15 cellular contexts compared by ENCODE assay signal in the genomic region with DNA sequence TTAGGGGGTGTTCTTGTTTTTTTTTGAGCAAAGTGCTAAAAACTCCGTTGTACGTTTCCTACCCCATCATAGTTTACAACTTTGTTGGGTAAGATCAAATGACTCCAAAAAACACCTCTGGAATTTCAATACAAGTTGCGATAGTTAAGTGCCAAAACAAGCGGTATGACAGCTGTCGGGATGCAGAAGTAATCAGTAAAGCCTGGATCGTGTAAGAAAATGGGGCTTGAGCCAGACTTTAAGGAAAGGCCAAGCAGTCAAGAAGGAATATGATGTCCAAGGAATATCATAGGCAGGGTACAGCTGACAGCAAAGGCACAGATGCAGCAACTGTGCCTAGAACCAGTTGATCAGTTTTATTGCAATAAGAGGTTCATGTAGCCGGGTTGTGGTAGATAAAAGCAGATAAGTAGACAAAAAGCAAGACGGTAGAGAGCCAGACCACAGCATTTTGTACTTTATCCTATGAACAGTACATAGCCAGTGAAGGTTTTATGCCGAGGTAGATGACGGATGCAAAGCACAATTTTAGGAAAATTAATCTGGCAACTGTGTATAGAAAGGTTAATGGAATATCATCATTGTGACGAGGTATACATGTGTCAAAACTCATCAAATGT. TPM values are rescaled to one million over a fixed set of nuclear protein-coding genes. Genes with fewer than 3 reads are reported as not detected.
DNase-seq lines count a peak whose midpoint lies in the region; ATAC-seq and TF ChIP-seq lines count a peak whose summit lies in the region.
"Had no signal": no experiment of that assay in that cellular context is flagged by ENCODE, and none has a peak within 500 bp of the region (broad histone marks: within the 10 kb centered on the region; RNA-seq: fewer than 3 reads in every experiment).

No MANE protein-coding gene starts in this region.

- H3K4me3 Mint-ChIP-seq in activated CD8-positive, alpha-beta T cell treated with anti-CD3 and anti-CD28 coated beads for 36 hours, result no peak overlapping the region
- H3K4me3 Mint-ChIP-seq in activated CD8-positive, alpha-beta T cell treated with anti-CD3 and anti-CD28 coated beads, Interleukin-2, amount 10 ng/mL, durations not matched to agents 7 days and 5 days, result no peak overlapping the region
- no peak overlapping the region for H3K4me3 Mint-ChIP-seq in WTC11
- peak overlapping the region; percentile 55 to 77 (median 67) for H3K4me3 Mint-ChIP-seq in immature natural killer cell

- intact Hi-C loops in activated CD8-positive, alpha-beta T cell treated with anti-CD3 and anti-CD28 coated beads for 36 hours (cut with micrococcal nuclease), result no loop called here
- intact Hi-C loops in spleen (cut with DNase I; ENCODE audit: low total_unique reads) (no loop called here), vagina (cut with DNase I) (no loop called here)

- H3K4me1 Mint-ChIP-seq in activated CD8-positive, alpha-beta T cell treated with anti-CD3 and anti-CD28 coated beads for 36 hours (ENCODE audit: low read depth), result peaks cover 65% of the 10 kb centered on the region
- peaks cover 20% of the 10 kb centered on the region for H3K4me1 Mint-ChIP-seq in activated CD8-positive, alpha-beta T cell treated with anti-CD3 and anti-CD28 coated beads, Interleukin-2, amount 10 ng/mL, durations not matched to agents 7 days and 5 days (ENCODE audit: low read depth)
- H3K4me1 Mint-ChIP-seq in WTC11 (peaks cover 62% of the 10 kb centered on the region), immature natural killer cell (peaks cover 76 to 91% of the 10 kb centered on the region in 2 donors)

- peaks cover 23% of the 10 kb centered on the region for H3K36me3 Mint-ChIP-seq in activated CD8-positive, alpha-beta T cell treated with anti-CD3 and anti-CD28 coated beads for 36 hours (ENCODE audit: low read depth)
- peaks cover 52% of the 10 kb centered on the region for H3K36me3 Mint-ChIP-seq in activated CD8-positive, alpha-beta T cell treated with anti-CD3 and anti-CD28 coated beads, Interleukin-2, amount 10 ng/mL, durations not matched to agents 7 days and 5 days (ENCODE audit: low read depth)
- H3K36me3 Mint-ChIP-seq in WTC11 (peaks cover 15% of the 10 kb centered on the region), immature natural killer cell (peaks cover 0 to 26% (median 20%) of the 10 kb centered on the region in 3 donors)

- peaks cover 3% of the 10 kb centered on the region for H3K9me3 Mint-ChIP-seq in activated CD8-positive, alpha-beta T cell treated with anti-CD3 and anti-CD28 coated beads for 36 hours
- H3K9me3 Mint-ChIP-seq in activated CD8-positive, alpha-beta T cell treated with anti-CD3 and anti-CD28 coated beads, Interleukin-2, amount 10 ng/mL, durations not matched to agents 7 days and 5 days (ENCODE audit: insufficient read depth), result no peaks in the 10 kb centered on the region
- H3K9me3 Mint-ChIP-seq in WTC11 (0 out of 2 replicates have a peak, but pooled peaks cover 3% of the 10 kb centered on the region), immature natural killer cell (peaks cover 0 to 2% (median 0%) of the 10 kb centered on the region in 6 donors)

- H3K9me3 ChIP-seq in spleen (no peaks in the 10 kb centered on the region), vagina (no peaks in the 10 kb centered on the region)
- H3K9me3 ChIP-seq: upper lobe of left lung had no signal

- CTCF ChIA-PET in activated CD8-positive, alpha-beta T cell treated with anti-CD3 and anti-CD28 coated beads for 36 hours (lab: Charles Lee), result interaction anchor here (1.1 kb wide), 1 partner anchor 104 kb away, joined by 4 read pairs; no protein-coding TSS in a partner anchor
- CTCF ChIA-PET in activated CD8-positive, alpha-beta T cell treated with anti-CD3 and anti-CD28 coated beads, Interleukin-2, amount 10 ng/mL, durations not matched to agents 7 days and 5 days (lab: Charles Lee), result no interaction called here
- CTCF ChIA-PET in WTC11 (lab: Charles Lee), result interaction anchor here (1.6 kb wide), 1 partner anchor 78 kb away, joined by 3 read pairs; no protein-coding TSS in a partner anchor

- no peaks in the 10 kb centered on the region for H3K27me3 Mint-ChIP-seq in activated CD8-positive, alpha-beta T cell treated with anti-CD3 and anti-CD28 coated beads for 36 hours
- H3K27me3 Mint-ChIP-seq in activated CD8-positive, alpha-beta T cell treated with anti-CD3 and anti-CD28 coated beads, Interleukin-2, amount 10 ng/mL, durations not matched to agents 7 days and 5 days (ENCODE audit: low read depth), result no peaks in the 10 kb centered on the region
- H3K27me3 Mint-ChIP-seq in WTC11 (ENCODE audit: low read depth) (no peaks in the 10 kb centered on the region), immature natural killer cell (ENCODE audit: low read depth in 3 of 3) (peaks cover 0 to 3% (median 0%) of the 10 kb centered on the region in 3 donors)

- peak overlapping the region in 7 of 8 donors; percentile 38 to 82 (median 53) for H3K27ac ChIP-seq in spleen
- no peak overlapping the region for H3K27ac ChIP-seq in caudate nucleus (ENCODE audit: low read depth, low read length)
- no peak overlapping the region for H3K27ac ChIP-seq in vagina

- TF ChIP-seq CTCF in activated CD8-positive, alpha-beta T cell treated with anti-CD3 and anti-CD28 coated beads for 36 hours (IDR thresholded peaks at IDR 0.05), result no peak
- TF ChIP-seq CTCF in WTC11 (IDR thresholded peaks at IDR 0.05) (no peak), spleen (IDR thresholded peaks at IDR 0.05 in 8 of 11, conservative IDR thresholded peaks at IDR 0.05 in 3 of 11) (no peak), vagina (IDR thresholded peaks at IDR 0.05) (no peak)

- peak overlapping the region; percentile 40 for H3K27ac Mint-ChIP-seq in activated CD8-positive, alpha-beta T cell treated with anti-CD3 and anti-CD28 coated beads for 36 hours
- no peak overlapping the region for H3K27ac Mint-ChIP-seq in activated CD8-positive, alpha-beta T cell treated with anti-CD3 and anti-CD28 coated beads, Interleukin-2, amount 10 ng/mL, durations not matched to agents 7 days and 5 days
- H3K27ac Mint-ChIP-seq in WTC11 (peak overlapping the region; percentile 38; the same call in 1 of the 2 replicates), immature natural killer cell (peak overlapping the region; percentile 76 to 89 (median 86))

- ATAC-seq in activated CD8-positive, alpha-beta T cell treated with anti-CD3 and anti-CD28 coated beads for 36 hours, result no peak
- ATAC-seq in activated CD8-positive, alpha-beta T cell treated with anti-CD3 and anti-CD28 coated beads, Interleukin-2, amount 10 ng/mL, durations not matched to agents 7 days and 5 days, result no peak
- ATAC-seq in WTC11, result no peak

- TF ChIP-seq POLR2A in spleen (IDR thresholded peaks at IDR 0.05) (no peak), vagina (IDR thresholded peaks at IDR 0.05) (no peak)

- whole genome bisulfite sequencing in spleen, 5 donors, result 87 to 93% (median 91%) methylated on average over 11 of the region's 11 CpGs

- H3K36me3 ChIP-seq in spleen (peaks cover 0 to 40% (median 2%) of the 10 kb centered on the region in 6 donors), vagina (no peaks in the 10 kb centered on the region)

- H3K4me3 ChIP-seq in spleen (no peak overlapping the region), vagina (no peak overlapping the region)
- H3K4me3 ChIP-seq: skin epidermis, upper lobe of left lung had no signal

- POLR2A ChIA-PET in activated CD8-positive, alpha-beta T cell treated with anti-CD3 and anti-CD28 coated beads for 36 hours (lab: Charles Lee), result interaction anchor here (1.1 kb wide), 1 partner anchor 9 kb away, joined by 4 read pairs; no protein-coding TSS in a partner anchor
- POLR2A ChIA-PET in activated CD8-positive, alpha-beta T cell treated with anti-CD3 and anti-CD28 coated beads, Interleukin-2, amount 10 ng/mL, durations not matched to agents 7 days and 5 days (lab: Charles Lee), result no interaction called here
- POLR2A ChIA-PET in WTC11 (lab: Charles Lee), result no interaction called here

- no peak for DNase-seq in activated CD8-positive, alpha-beta T cell treated with anti-CD3 and anti-CD28 coated beads for 36 hours
- DNase-seq in activated CD8-positive, alpha-beta T cell treated with anti-CD3 and anti-CD28 coated beads, Interleukin-2, amount 10 ng/mL, durations not matched to agents 7 days and 5 days, result no peak
- DNase-seq in WTC11 (ENCODE audit: low spot score) (no peak), immature natural killer cell (no peak), spleen (no peak), caudate nucleus (lab: John Stamatoyannopoulos, UW) (no peak), vagina (ENCODE audit: extremely low spot score in 2 of 2) (no peak)
- DNase-seq in activated effector memory CD4-positive, alpha-beta T cell treated with Interleukin-2 at 50 U/mL for 16 hours, result no peak
- DNase-seq: activated CD4-positive, alpha-beta T cell treated with anti-CD3 and anti-CD28 coated beads for 48 hours; activated naive CD4-positive, alpha-beta T cell treated with Interleukin-2 at 50 U/mL for 16 hours; MV-4-11; NCI-H2171 treated with DMSO at 0.1 percent for 48 hours; SW 1271; upper lobe of left lung had no signal

- H3K4me1 ChIP-seq in spleen (peaks cover 19 to 73% (median 58%) of the 10 kb centered on the region in 6 donors), vagina (peaks cover 62% of the 10 kb centered on the region)

- H3K27me3 ChIP-seq in spleen (replicated peaks in 1 of 7) (no peaks in the 10 kb centered on the region), vagina (no peaks in the 10 kb centered on the region)
- H3K27me3 ChIP-seq: upper lobe of left lung had no signal

TF ChIP-seq in WTC11, 78 proteins besides CTCF, POLR2A, EP300 and RAD21 (continues in another document):
- no peak for TF ChIP-seq CREM (CRISPR knock-in tag; IDR thresholded peaks at IDR 0.05)

RNA-seq across cellular contexts. Expression of a gene that starts 45.5 kb away (rescaled TPM):
- 10 to 100 TPM; 22.4 to 22.6 TPM for total RNA-seq in activated CD8-positive, alpha-beta T cell treated with anti-CD3 and anti-CD28 coated beads for 36 hours
- total RNA-seq in activated CD8-positive, alpha-beta T cell treated with anti-CD3 and anti-CD28 coated beads, Interleukin-2, amount 10 ng/mL, durations not matched to agents 7 days and 5 days, result 10 to 100 TPM; 30.0 to 33.3 TPM
- total RNA-seq in WTC11 (2021) (55.0 to 65.8 TPM (median 63.4 TPM) in 3 replicates), spleen (10 to 100 TPM; 63.5 to 98.0 (median 71.5) TPM), vagina (68.5 TPM)
- polyA plus RNA-seq in immature natural killer cell (10 to 100 TPM; 28.1 to 71.9 (median 32.2) TPM), spleen (10 to 100 TPM; 13.5 to 22.2 (median 15.2) TPM)

Comparison
In these comparisons a context has a peak if more than half of its experiments do, and no peak if none do; other contexts are left out.
1. H3K4me3 Mint-ChIP-seq: peak in immature natural killer cell (5 of 5); none in activated CD8-positive, alpha-beta T cell treated with anti-CD3 and anti-CD28 coated beads for 36 hours (single experiment), activated CD8-positive, alpha-beta T cell treated with anti-CD3 and anti-CD28 coated beads, Interleukin-2, amount 10 ng/mL, durations not matched to agents 7 days and 5 days (single experiment) and WTC11 (single experiment).
2. H3K27ac ChIP-seq: peak in spleen (7 of 8); none in caudate nucleus (single experiment) and vagina (single experiment).